In the genomic region with DNA sequence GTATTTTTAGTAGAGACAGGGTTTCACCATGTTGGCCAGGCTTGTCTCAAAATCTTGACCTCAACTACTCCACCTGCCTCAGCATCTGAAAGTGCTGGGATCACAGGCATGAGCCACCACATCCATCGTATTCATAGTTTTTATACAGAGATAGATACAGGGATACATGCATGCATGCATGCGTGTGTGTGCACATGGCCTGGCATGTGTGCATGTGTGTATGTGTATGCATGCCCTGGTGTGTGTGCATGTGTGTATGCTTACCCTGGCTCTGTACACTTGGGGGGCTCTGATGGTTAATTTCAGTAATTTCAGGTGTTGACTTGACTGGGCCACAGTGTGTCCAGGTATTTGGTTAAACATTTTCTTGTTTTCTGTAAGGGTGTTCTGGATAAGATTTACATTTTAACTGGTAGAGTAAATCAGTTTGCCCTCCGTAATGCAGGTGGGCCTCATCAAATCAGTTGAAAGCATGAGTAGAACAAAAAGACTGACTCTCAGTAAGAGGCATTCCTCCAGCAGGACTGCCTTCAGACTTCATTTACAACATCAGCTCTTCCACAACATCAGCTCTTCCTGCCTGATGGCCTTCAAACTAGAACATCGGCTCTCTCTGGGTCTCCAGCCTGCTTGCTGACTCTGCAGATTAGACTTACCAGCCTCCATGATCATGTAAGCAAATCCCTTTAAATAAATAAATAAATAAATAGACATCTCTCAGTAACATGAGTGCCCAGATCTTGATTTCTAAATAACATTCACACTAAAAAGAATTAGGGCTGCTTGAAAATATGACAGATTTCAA, we compare ENCODE assay signal across 2 cellular contexts.
TF ChIP-seq lines count a peak whose summit lies in the region.

No MANE protein-coding gene starts in this region.

TF ChIP-seq in HEK293, 187 proteins besides CTCF, POLR2A, EP300 and RAD21:
- TF ChIP-seq ZFP37 (tag by site-specific recombination; IDR thresholded peaks at IDR 0.05), result no peak
- TF ChIP-seq ZNF571 (tag by site-specific recombination; IDR thresholded peaks at IDR 0.05), result no peak
- no peak for TF ChIP-seq ZSCAN30 (tag by site-specific recombination; IDR thresholded peaks at IDR 0.05)
- peak; percentile 67 for TF ChIP-seq ZNF10 (tag by site-specific recombination; IDR thresholded peaks at IDR 0.05)
- TF ChIP-seq ZNF624 (tag by site-specific recombination; IDR thresholded peaks at IDR 0.05), result no peak

TF ChIP-seq in HepG2, 621 proteins besides CTCF, POLR2A, EP300 and RAD21 (continues in another document):
- TF ChIP-seq RNF2 (conservative IDR thresholded peaks at IDR 0.05; ENCODE audit: low read depth), result no peak
- TF ChIP-seq FOXC1 (CRISPR knock-in tag; IDR thresholded peaks at IDR 0.05; ENCODE audit: borderline replicate concordance), result 0 out of 2 replicates have a peak, but pooled peaks have one; percentile 14
- TF ChIP-seq TBX3 (IDR thresholded peaks at IDR 0.05; ENCODE audit: borderline replicate concordance), result no peak
- TF ChIP-seq EHMT2 (IDR thresholded peaks at IDR 0.05; ENCODE audit: borderline replicate concordance, low read depth, low read length), result no peak
- TF ChIP-seq MNT (IDR thresholded peaks at IDR 0.05), result peak; percentile 76
- no peak for TF ChIP-seq ZNF709 (CRISPR knock-in tag; IDR thresholded peaks at IDR 0.05)
- no peak for TF ChIP-seq ZNF143 (CRISPR knock-in tag; IDR thresholded peaks at IDR 0.05)
- no peak for TF ChIP-seq HIVEP1 (CRISPR knock-in tag; IDR thresholded peaks at IDR 0.05)
- peak; percentile 54; the same call in 1 of the 2 replicates for TF ChIP-seq MTERF4 (CRISPR knock-in tag; IDR thresholded peaks at IDR 0.05)
- no peak for TF ChIP-seq MYC (CRISPR knock-in tag; IDR thresholded peaks at IDR 0.05; ENCODE audit: borderline replicate concordance)
- TF ChIP-seq ZFP41 (CRISPR knock-in tag; IDR thresholded peaks at IDR 0.05; ENCODE audit: borderline replicate concordance), result no peak
- no peak for TF ChIP-seq ZBTB42 (CRISPR knock-in tag; IDR thresholded peaks at IDR 0.05)
- TF ChIP-seq ZBTB7A (CRISPR knock-in tag; IDR thresholded peaks at IDR 0.05), result no peak
- peak; percentile 65; the same call in 1 of the 2 replicates for TF ChIP-seq MAFG (CRISPR knock-in tag; IDR thresholded peaks at IDR 0.05)
- no peak for TF ChIP-seq ZNF33A (CRISPR knock-in tag; IDR thresholded peaks at IDR 0.05; ENCODE audit: borderline replicate concordance)
- no peak for TF ChIP-seq PRMT3 (CRISPR knock-in tag; IDR thresholded peaks at IDR 0.05; ENCODE audit: borderline replicate concordance, low read depth)
- TF ChIP-seq RBM22 (optimal IDR thresholded peaks at IDR 0.05; ENCODE audit: low read length), result peak; percentile 52
- TF ChIP-seq SMAD1 (CRISPR knock-in tag; IDR thresholded peaks at IDR 0.05; ENCODE audit: borderline replicate concordance, low read depth), result no peak
- 0 out of 4 replicates have a peak, but pooled peaks of 1 of the 2 experiments have one; percentile 0 for TF ChIP-seq HMGXB4 (CRISPR knock-in tag; IDR thresholded peaks at IDR 0.05; ENCODE audit: borderline replicate concordance in 1 of 2, low read depth in 1 of 2)
- peak; percentile 48; the same call in 1 of the 2 replicates for TF ChIP-seq SALL1 (CRISPR knock-in tag; IDR thresholded peaks at IDR 0.05)
- TF ChIP-seq ZNF605 (CRISPR knock-in tag; IDR thresholded peaks at IDR 0.05), result 0 out of 2 replicates have a peak, but pooled peaks have one; percentile 31
- TF ChIP-seq, protein P1, sequence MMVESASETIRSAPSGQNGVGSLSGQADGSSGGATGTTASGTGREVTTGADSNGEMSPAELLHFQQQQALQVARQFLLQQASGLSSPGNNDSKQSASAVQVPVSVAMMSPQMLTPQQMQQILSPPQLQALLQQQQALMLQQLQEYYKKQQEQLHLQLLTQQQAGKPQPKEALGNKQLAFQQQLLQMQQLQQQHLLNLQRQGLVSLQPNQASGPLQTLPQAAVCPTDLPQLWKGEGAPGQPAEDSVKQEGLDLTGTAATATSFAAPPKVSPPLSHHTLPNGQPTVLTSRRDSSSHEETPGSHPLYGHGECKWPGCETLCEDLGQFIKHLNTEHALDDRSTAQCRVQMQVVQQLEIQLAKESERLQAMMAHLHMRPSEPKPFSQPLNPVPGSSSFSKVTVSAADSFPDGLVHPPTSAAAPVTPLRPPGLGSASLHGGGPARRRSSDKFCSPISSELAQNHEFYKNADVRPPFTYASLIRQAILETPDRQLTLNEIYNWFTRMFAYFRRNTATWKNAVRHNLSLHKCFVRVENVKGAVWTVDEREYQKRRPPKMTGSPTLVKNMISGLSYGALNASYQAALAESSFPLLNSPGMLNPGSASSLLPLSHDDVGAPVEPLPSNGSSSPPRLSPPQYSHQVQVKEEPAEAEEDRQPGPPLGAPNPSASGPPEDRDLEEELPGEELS (CRISPR knock-in tag; IDR thresholded peaks at IDR 0.05), result no peak
- TF ChIP-seq DMTF1 (CRISPR knock-in tag; IDR thresholded peaks at IDR 0.05), result no peak
- no peak for TF ChIP-seq ZNF768 (CRISPR knock-in tag; IDR thresholded peaks at IDR 0.05)
- TF ChIP-seq, protein P2, sequence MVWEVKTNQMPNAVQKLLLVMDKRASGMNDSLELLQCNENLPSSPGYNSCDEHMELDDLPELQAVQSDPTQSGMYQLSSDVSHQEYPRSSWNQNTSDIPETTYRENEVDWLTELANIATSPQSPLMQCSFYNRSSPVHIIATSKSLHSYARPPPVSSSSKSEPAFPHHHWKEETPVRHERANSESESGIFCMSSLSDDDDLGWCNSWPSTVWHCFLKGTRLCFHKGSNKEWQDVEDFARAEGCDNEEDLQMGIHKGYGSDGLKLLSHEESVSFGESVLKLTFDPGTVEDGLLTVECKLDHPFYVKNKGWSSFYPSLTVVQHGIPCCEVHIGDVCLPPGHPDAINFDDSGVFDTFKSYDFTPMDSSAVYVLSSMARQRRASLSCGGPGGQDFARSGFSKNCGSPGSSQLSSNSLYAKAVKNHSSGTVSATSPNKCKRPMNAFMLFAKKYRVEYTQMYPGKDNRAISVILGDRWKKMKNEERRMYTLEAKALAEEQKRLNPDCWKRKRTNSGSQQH (CRISPR knock-in tag; IDR thresholded peaks at IDR 0.05; ENCODE audit: low read depth), result no peak
- no peak for TF ChIP-seq GTF2F1 (IDR thresholded peaks at IDR 0.05; ENCODE audit: low read length)
- no peak for TF ChIP-seq DNMT1 (CRISPR knock-in tag; IDR thresholded peaks at IDR 0.05)
- no peak for TF ChIP-seq MTF2 (CRISPR knock-in tag; IDR thresholded peaks at IDR 0.05; ENCODE audit: borderline replicate concordance)
- TF ChIP-seq NCOA2 (CRISPR knock-in tag; IDR thresholded peaks at IDR 0.05), result no peak
- peak; percentile 92 for TF ChIP-seq MAFF (IDR thresholded peaks at IDR 0.05; ENCODE audit: low read depth, low read length)
- no peak for TF ChIP-seq MED13 (CRISPR knock-in tag; IDR thresholded peaks at IDR 0.05)
- TF ChIP-seq PITX1 (CRISPR knock-in tag; IDR thresholded peaks at IDR 0.05), result no peak
- TF ChIP-seq, protein P3, sequence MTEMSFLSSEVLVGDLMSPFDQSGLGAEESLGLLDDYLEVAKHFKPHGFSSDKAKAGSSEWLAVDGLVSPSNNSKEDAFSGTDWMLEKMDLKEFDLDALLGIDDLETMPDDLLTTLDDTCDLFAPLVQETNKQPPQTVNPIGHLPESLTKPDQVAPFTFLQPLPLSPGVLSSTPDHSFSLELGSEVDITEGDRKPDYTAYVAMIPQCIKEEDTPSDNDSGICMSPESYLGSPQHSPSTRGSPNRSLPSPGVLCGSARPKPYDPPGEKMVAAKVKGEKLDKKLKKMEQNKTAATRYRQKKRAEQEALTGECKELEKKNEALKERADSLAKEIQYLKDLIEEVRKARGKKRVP (CRISPR knock-in tag; IDR thresholded peaks at IDR 0.05), result 0 out of 4 replicates have a peak, but pooled peaks of 1 of the 2 experiments have one; percentile 31
- TF ChIP-seq WIZ (CRISPR knock-in tag; IDR thresholded peaks at IDR 0.05), result no peak
- TF ChIP-seq ZNF546 (CRISPR knock-in tag; conservative IDR thresholded peaks at IDR 0.05), result no peak
- TF ChIP-seq ZMYM4 (CRISPR knock-in tag; IDR thresholded peaks at IDR 0.05), result no peak
- TF ChIP-seq ZNF180 (CRISPR knock-in tag; IDR thresholded peaks at IDR 0.05; ENCODE audit: borderline replicate concordance, low read depth), result no peak
- 0 out of 2 replicates have a peak, but pooled peaks have one; percentile 44 for TF ChIP-seq ZBTB38 (CRISPR knock-in tag; IDR thresholded peaks at IDR 0.05)
- no peak for TF ChIP-seq SYNCRIP (IDR thresholded peaks at IDR 0.05; ENCODE audit: insufficient read depth, low read depth, low read length)
- no peak for TF ChIP-seq ZNF558 (CRISPR knock-in tag; IDR thresholded peaks at IDR 0.05; ENCODE audit: borderline replicate concordance)
- peak; percentile 96 for TF ChIP-seq MAFK (conservative IDR thresholded peaks at IDR 0.05 in 1 of 2, IDR thresholded peaks at IDR 0.05 in 1 of 2; ENCODE audit: low read length in 2 of 2)
- no peak for TF ChIP-seq ZNF879 (CRISPR knock-in tag; IDR thresholded peaks at IDR 0.05)
- no peak for TF ChIP-seq RAD51 (IDR thresholded peaks at IDR 0.05; ENCODE audit: borderline replicate concordance)
- TF ChIP-seq GLI4 (CRISPR knock-in tag; IDR thresholded peaks at IDR 0.05; ENCODE audit: borderline replicate concordance), result no peak
- no peak for TF ChIP-seq GZF1 (CRISPR knock-in tag; IDR thresholded peaks at IDR 0.05)
- no peak for TF ChIP-seq ZNF484 (CRISPR knock-in tag; IDR thresholded peaks at IDR 0.05; ENCODE audit: borderline replicate concordance, low read depth)
- no peak for TF ChIP-seq MXD1 (CRISPR knock-in tag; IDR thresholded peaks at IDR 0.05)
- no peak for TF ChIP-seq ATF7 (IDR thresholded peaks at IDR 0.05)
- no peak for TF ChIP-seq ATF7 (CRISPR knock-in tag; IDR thresholded peaks at IDR 0.05)
- no peak for TF ChIP-seq ZSCAN30 (CRISPR knock-in tag; IDR thresholded peaks at IDR 0.05)
- 0 out of 2 replicates have a peak, but pooled peaks have one; percentile 15 for TF ChIP-seq ZNF710 (CRISPR knock-in tag; IDR thresholded peaks at IDR 0.05; ENCODE audit: borderline replicate concordance)
- no peak for TF ChIP-seq HDAC2 (CRISPR knock-in tag; IDR thresholded peaks at IDR 0.05)
- no peak for TF ChIP-seq ZMYM2 (CRISPR knock-in tag; IDR thresholded peaks at IDR 0.05)
- TF ChIP-seq ZNF12 (CRISPR knock-in tag; IDR thresholded peaks at IDR 0.05), result 0 out of 2 replicates have a peak, but pooled peaks have one; percentile 6
